Comparison of ENCODE assay signal across 38 cellular contexts in genomic region chr7:138455609-138456008, GRCh38.
"Had no signal": no experiment of that assay in that cellular context is flagged by ENCODE, and none has a peak within 500 bp of the region (broad histone marks: within the 10 kb centered on the region; RNA-seq: fewer than 3 reads in every experiment).

No MANE protein-coding gene starts in this region.

- H3K27me3 ChIP-seq: brain microvascular endothelial cell had no signal

- H3K27me3 Mint-ChIP-seq: activated naive CD8-positive, alpha-beta T cell treated with anti-CD3 and anti-CD28 coated beads for 36 hours had no signal

- H3K36me3 ChIP-seq: brain microvascular endothelial cell had no signal

- H3K9me3 Mint-ChIP-seq: activated CD4-positive, alpha-beta memory T cell treated with anti-CD3 and anti-CD28 coated beads, Interleukin-2, amount 10 ng/mL, durations not matched to agents 7 days and 5 days; activated naive CD8-positive, alpha-beta T cell treated with anti-CD3 and anti-CD28 coated beads for 36 hours; activated T-cell treated with anti-CD3 and anti-CD28 coated beads, Interleukin-2, amount 50 U/mL, for 72 hours; activated T-helper 17 cell treated with anti-CD3 and anti-CD28 coated beads, Interleukin-2, amount 50 U/mL, for 72 hours had no signal

- H3K4me1 Mint-ChIP-seq: activated naive CD8-positive, alpha-beta T cell treated with anti-CD3 and anti-CD28 coated beads for 36 hours had no signal

- H3K4me3 Mint-ChIP-seq: activated CD4-positive, alpha-beta memory T cell treated with anti-CD3 and anti-CD28 coated beads, Interleukin-2, amount 10 ng/mL, durations not matched to agents 7 days and 5 days; activated CD8-positive, alpha-beta memory T cell treated with anti-CD3 and anti-CD28 coated beads, Interleukin-2, amount 10 ng/mL, durations not matched to agents 7 days and 5 days; activated naive CD8-positive, alpha-beta T cell treated with anti-CD3 and anti-CD28 coated beads for 36 hours; activated T-cell treated with anti-CD3 and anti-CD28 coated beads, Interleukin-2, amount 50 U/mL, for 72 hours; activated T-helper 17 cell treated with anti-CD3 and anti-CD28 coated beads, Interleukin-2, amount 50 U/mL, for 72 hours had no signal

- DNase-seq: activated CD4-positive, alpha-beta memory T cell treated with anti-CD3 and anti-CD28 coated beads, Interleukin-2, amount 10 ng/mL, durations not matched to agents 7 days and 5 days; activated CD4-positive, alpha-beta T cell treated with anti-CD3 and anti-CD28 coated beads for 1 hour; activated CD4-positive, alpha-beta T cell treated with anti-CD3 and anti-CD28 coated beads for 48 hours; activated CD4-positive, CD25-positive, alpha-beta regulatory T cell; activated CD8-positive, alpha-beta memory T cell treated with anti-CD3 and anti-CD28 coated beads for 24 hours; activated CD8-positive, alpha-beta memory T cell treated with anti-CD3 and anti-CD28 coated beads, Interleukin-2, amount 10 ng/mL, durations not matched to agents 7 days and 5 days; activated effector memory CD4-positive, alpha-beta T cell treated with anti-CD3 and anti-CD28 coated beads, Interleukin-2, amount 50 U/mL, for 16 hours; activated naive CD4-positive, alpha-beta T cell; activated naive CD4-positive, alpha-beta T cell treated with anti-CD3 and anti-CD28 coated beads, Interleukin-2, amount 50 U/mL, for 16 hours; activated naive CD8-positive, alpha-beta T cell treated with anti-CD3 and anti-CD28 coated beads for 36 hours; activated T-cell treated with anti-CD3 and anti-CD28 coated beads, Interleukin-2, amount 50 U/mL, for 1 hour; activated T-cell treated with anti-CD3 and anti-CD28 coated beads, Interleukin-2, amount 50 U/mL, for 72 hours; amniotic stem cell; aorta; brain microvascular endothelial cell; central memory CD4-positive, alpha-beta T cell; NCI-H1092 treated with DMSO at 0.1 percent for 48 hours; NCI-H1417; NCI-H146; NCI-H187; NCI-H2029 treated with DMSO at 0.1 percent for 48 hours; NCI-H2107; NCI-H2171; NCI-H510A; NCI-H526; NCI-H748 treated with DMSO at 0.1 percent for 48 hours; NK-92 treated with Interleukin-12 subunit alpha and Interleukin-12 subunit beta, amount 100 ng/mL, for 24 hours; PC-9; SIG-M5; SW 1271; T-helper 1 cell; T-helper 2 cell; T-helper 9 cell had no signal

- H3K4me3 ChIP-seq: PC-9 had no signal

- H3K27ac Mint-ChIP-seq: activated CD4-positive, alpha-beta memory T cell treated with anti-CD3 and anti-CD28 coated beads, Interleukin-2, amount 10 ng/mL, durations not matched to agents 7 days and 5 days; activated CD8-positive, alpha-beta memory T cell treated with anti-CD3 and anti-CD28 coated beads, Interleukin-2, amount 10 ng/mL, durations not matched to agents 7 days and 5 days; activated naive CD8-positive, alpha-beta T cell treated with anti-CD3 and anti-CD28 coated beads for 36 hours; activated T-cell treated with anti-CD3 and anti-CD28 coated beads, Interleukin-2, amount 50 U/mL, for 72 hours; activated T-helper 17 cell treated with anti-CD3 and anti-CD28 coated beads, Interleukin-2, amount 50 U/mL, for 72 hours had no signal

- H3K4me2 ChIP-seq: PC-9 had no signal

- ATAC-seq: activated CD8-positive, alpha-beta memory T cell treated with anti-CD3 and anti-CD28 coated beads, Interleukin-2, amount 10 ng/mL, durations not matched to agents 7 days and 5 days; activated T-cell treated with anti-CD3 and anti-CD28 coated beads, Interleukin-2, amount 50 U/mL, for 72 hours; activated T-helper 17 cell treated with anti-CD3 and anti-CD28 coated beads, Interleukin-2, amount 50 U/mL, for 72 hours; Right ventricle myocardium inferior; SK-N-SH treated with all-trans-retinoic acid at 6 μM for 48 hours had no signal

- H3K27ac ChIP-seq: brain microvascular endothelial cell, PC-9, RWPE1, VCaP had no signal

- H3K36me3 Mint-ChIP-seq: activated CD8-positive, alpha-beta memory T cell treated with anti-CD3 and anti-CD28 coated beads, Interleukin-2, amount 10 ng/mL, durations not matched to agents 7 days and 5 days; activated naive CD8-positive, alpha-beta T cell treated with anti-CD3 and anti-CD28 coated beads for 36 hours had no signal

- H2AFZ ChIP-seq: PC-9 had no signal
